In the genomic region with DNA sequence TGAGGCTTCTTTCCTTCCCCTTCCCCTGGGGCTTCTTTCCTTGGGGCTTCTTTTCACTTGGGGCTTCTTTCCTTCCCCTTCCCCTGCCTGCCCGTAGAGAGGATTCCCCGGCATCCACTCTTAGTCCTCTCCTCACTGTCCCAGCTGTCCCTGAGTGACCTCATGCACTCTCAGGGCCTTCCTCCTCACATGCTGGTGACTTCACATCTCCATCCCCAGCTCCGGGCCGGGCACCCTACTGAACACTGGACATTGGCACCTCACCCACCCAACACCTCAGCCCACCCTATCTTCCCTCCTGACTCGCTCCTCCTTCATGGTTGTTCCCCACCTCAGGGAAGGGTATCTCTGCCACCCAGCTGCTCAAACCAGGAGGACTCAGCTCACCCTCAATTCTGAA, we compare ENCODE assay signal across 18 cellular contexts.
DNase-seq lines count a peak whose midpoint lies in the region; ATAC-seq and TF ChIP-seq lines count a peak whose summit lies in the region.
"Had no signal": no experiment of that assay in that cellular context is flagged by ENCODE, and none has a peak within 500 bp of the region (broad histone marks: within the 10 kb centered on the region; RNA-seq: fewer than 3 reads in every experiment).

No MANE protein-coding gene starts in this region.

- TF ChIP-seq CTCF in chondrocyte (IDR thresholded peaks at IDR 0.05) = no peak
- no peak for TF ChIP-seq CTCF in osteoblast (IDR thresholded peaks at IDR 0.05; ENCODE audit: extremely low read depth, low read depth, low read length)
- TF ChIP-seq CTCF in type B pancreatic cell (conservative IDR thresholded peaks at IDR 0.05) = no peak

- no peak overlapping the region for H2AFZ ChIP-seq in osteoblast (ENCODE audit: low read length)

- H3K36me3 ChIP-seq in osteoblast (ENCODE audit: insufficient read depth, low read length) = peaks cover 48% of the 10 kb centered on the region
- H3K36me3 ChIP-seq: BLaER1, HAP-1 had no signal

- H3K4me1 ChIP-seq in osteoblast (ENCODE audit: insufficient read depth, low read length) = peaks cover 23% of the 10 kb centered on the region
- H3K4me1 ChIP-seq: BLaER1, HAP-1 had no signal

- no peak overlapping the region for H3K4me3 Mint-ChIP-seq in T-helper 1 cell treated with Interleukin-12 subunit alpha and Interleukin-12 subunit beta and Interleukin-4 antibody, amounts not matched to agents 30 μg/mL and 1 μg/mL, for 36 hours
- H3K4me3 Mint-ChIP-seq in chondrocyte (ENCODE audit: unreplicated experiment) (no peak overlapping the region), type B pancreatic cell (peak overlapping the region; percentile 31)
- H3K4me3 Mint-ChIP-seq in activated CD8-positive, alpha-beta T cell treated with anti-CD3 and anti-CD28 coated beads, Interleukin-2, amount 10 ng/mL, durations not matched to agents 7 days and 5 days = no peak overlapping the region
- H3K4me3 Mint-ChIP-seq: CD8-positive, alpha-beta T cell had no signal

- no peaks in the 10 kb centered on the region for H4K20me1 ChIP-seq in osteoblast (ENCODE audit: insufficient read depth, low read length)
- H4K20me1 ChIP-seq: BLaER1 had no signal

- peak overlapping the region; percentile 82 for H3K27ac ChIP-seq in osteoblast (ENCODE audit: low read depth, low read length)
- H3K27ac ChIP-seq: 22Rv1, BLaER1 had no signal

- peaks cover 53% of the 10 kb centered on the region for H3K79me2 ChIP-seq in osteoblast (ENCODE audit: insufficient read depth, low read length)

- H3K27ac Mint-ChIP-seq in T-helper 1 cell treated with Interleukin-12 subunit alpha and Interleukin-12 subunit beta and Interleukin-4 antibody, amounts not matched to agents 30 μg/mL and 1 μg/mL, for 36 hours = peak overlapping the region; percentile 60
- H3K27ac Mint-ChIP-seq in chondrocyte (ENCODE audit: unreplicated experiment) (peak overlapping the region; percentile 91), type B pancreatic cell (peak overlapping the region; percentile 88)
- no peak overlapping the region for H3K27ac Mint-ChIP-seq in activated CD8-positive, alpha-beta T cell treated with anti-CD3 and anti-CD28 coated beads, Interleukin-2, amount 10 ng/mL, durations not matched to agents 7 days and 5 days
- H3K27ac Mint-ChIP-seq: CD8-positive, alpha-beta T cell had no signal

- DNase-seq in T-helper 1 cell (no peak), chondrocyte (ENCODE audit: low spot score) (no peak), osteoblast (ENCODE audit: insufficient read length, low spot score, missing footprints) (no peak), type B pancreatic cell (ENCODE audit: extremely low spot score, unreplicated experiment) (no peak), T-helper 9 cell (no peak)
- no peak for DNase-seq in stimulated activated CD4-positive, alpha-beta T cell treated with anti-CD3 and anti-CD28 coated beads, Interleukin-1b, Interleukin-23, amount 100 ng/mL, for 48 hours
- DNase-seq in activated CD8-positive, alpha-beta T cell treated with anti-CD3 and anti-CD28 coated beads, Interleukin-2, amount 10 ng/mL, durations not matched to agents 7 days and 5 days = no peak
- DNase-seq: CD8-positive, alpha-beta T cell; DMS79 treated with DMSO at 0.1 percent for 48 hours; NCI-H187; NCI-H446; NK-92 treated with Interleukin-12 subunit alpha and Interleukin-12 subunit beta, amount 100 ng/mL, for 24 hours; SIG-M5 had no signal

- no peaks in the 10 kb centered on the region for H3K4me1 Mint-ChIP-seq in T-helper 1 cell treated with Interleukin-12 subunit alpha and Interleukin-12 subunit beta and Interleukin-4 antibody, amounts not matched to agents 30 μg/mL and 1 μg/mL, for 36 hours (ENCODE audit: low read depth)
- H3K4me1 Mint-ChIP-seq in chondrocyte (ENCODE audit: low read depth) (peaks cover 77% of the 10 kb centered on the region), type B pancreatic cell (ENCODE audit: unreplicated experiment) (peaks cover 47% of the 10 kb centered on the region)
- H3K4me1 Mint-ChIP-seq in activated CD8-positive, alpha-beta T cell treated with anti-CD3 and anti-CD28 coated beads, Interleukin-2, amount 10 ng/mL, durations not matched to agents 7 days and 5 days (ENCODE audit: low read depth) = no peaks in the 10 kb centered on the region

- H3K27me3 Mint-ChIP-seq in T-helper 1 cell treated with Interleukin-12 subunit alpha and Interleukin-12 subunit beta and Interleukin-4 antibody, amounts not matched to agents 30 μg/mL and 1 μg/mL, for 36 hours (ENCODE audit: low read depth) = no peaks in the 10 kb centered on the region
- H3K27me3 Mint-ChIP-seq in chondrocyte (ENCODE audit: low read depth) = no peaks in the 10 kb centered on the region
- H3K27me3 Mint-ChIP-seq in type B pancreatic cell = no peaks in the 10 kb centered on the region
- no peaks in the 10 kb centered on the region for H3K27me3 Mint-ChIP-seq in activated CD8-positive, alpha-beta T cell treated with anti-CD3 and anti-CD28 coated beads, Interleukin-2, amount 10 ng/mL, durations not matched to agents 7 days and 5 days (ENCODE audit: low read depth)

- H3K9me3 ChIP-seq in osteoblast (ENCODE audit: low read depth, low read length) = no peaks in the 10 kb centered on the region
- H3K9me3 ChIP-seq: BLaER1, HAP-1 had no signal

- POLR2A ChIA-PET in activated CD8-positive, alpha-beta T cell treated with anti-CD3 and anti-CD28 coated beads, Interleukin-2, amount 10 ng/mL, durations not matched to agents 7 days and 5 days (lab: Charles Lee) = no interaction called here

- H3K9me3 Mint-ChIP-seq in T-helper 1 cell treated with Interleukin-12 subunit alpha and Interleukin-12 subunit beta and Interleukin-4 antibody, amounts not matched to agents 30 μg/mL and 1 μg/mL, for 36 hours = no peaks in the 10 kb centered on the region
- no peaks in the 10 kb centered on the region for H3K9me3 Mint-ChIP-seq in chondrocyte (ENCODE audit: low read depth)
- no peaks in the 10 kb centered on the region for H3K9me3 Mint-ChIP-seq in type B pancreatic cell
- H3K9me3 Mint-ChIP-seq in activated CD8-positive, alpha-beta T cell treated with anti-CD3 and anti-CD28 coated beads, Interleukin-2, amount 10 ng/mL, durations not matched to agents 7 days and 5 days (ENCODE audit: insufficient read depth) = no peaks in the 10 kb centered on the region
- H3K9me3 Mint-ChIP-seq: CD8-positive, alpha-beta T cell had no signal

- H3K36me3 Mint-ChIP-seq in T-helper 1 cell treated with Interleukin-12 subunit alpha and Interleukin-12 subunit beta and Interleukin-4 antibody, amounts not matched to agents 30 μg/mL and 1 μg/mL, for 36 hours (ENCODE audit: low read depth) = peaks cover 8% of the 10 kb centered on the region
- peaks cover 25% of the 10 kb centered on the region for H3K36me3 Mint-ChIP-seq in chondrocyte (ENCODE audit: low read depth)
- peaks cover 8% of the 10 kb centered on the region for H3K36me3 Mint-ChIP-seq in type B pancreatic cell
- H3K36me3 Mint-ChIP-seq in activated CD8-positive, alpha-beta T cell treated with anti-CD3 and anti-CD28 coated beads, Interleukin-2, amount 10 ng/mL, durations not matched to agents 7 days and 5 days (ENCODE audit: low read depth) = no peaks in the 10 kb centered on the region
- H3K36me3 Mint-ChIP-seq: CD8-positive, alpha-beta T cell had no signal

- H3K4me2 ChIP-seq in osteoblast (ENCODE audit: insufficient read depth, low read length) = no peak overlapping the region
- H3K4me2 ChIP-seq: BLaER1 had no signal

- H3K27me3 ChIP-seq in osteoblast (ENCODE audit: insufficient read depth, low read length) = no peaks in the 10 kb centered on the region
- H3K27me3 ChIP-seq: BLaER1 had no signal

- CTCF ChIA-PET in activated CD8-positive, alpha-beta T cell treated with anti-CD3 and anti-CD28 coated beads, Interleukin-2, amount 10 ng/mL, durations not matched to agents 7 days and 5 days (lab: Charles Lee) = no interaction called here

- no peak for ATAC-seq in activated CD8-positive, alpha-beta T cell treated with anti-CD3 and anti-CD28 coated beads, Interleukin-2, amount 10 ng/mL, durations not matched to agents 7 days and 5 days
- ATAC-seq: CD8-positive, alpha-beta T cell; K562 had no signal

- no peak overlapping the region for H3K4me3 ChIP-seq in osteoblast (ENCODE audit: insufficient read depth, low read length)
- H3K4me3 ChIP-seq: BLaER1, HAP-1, K562 had no signal
